ENCODE assay signal across 7 cellular contexts in the genomic region with DNA sequence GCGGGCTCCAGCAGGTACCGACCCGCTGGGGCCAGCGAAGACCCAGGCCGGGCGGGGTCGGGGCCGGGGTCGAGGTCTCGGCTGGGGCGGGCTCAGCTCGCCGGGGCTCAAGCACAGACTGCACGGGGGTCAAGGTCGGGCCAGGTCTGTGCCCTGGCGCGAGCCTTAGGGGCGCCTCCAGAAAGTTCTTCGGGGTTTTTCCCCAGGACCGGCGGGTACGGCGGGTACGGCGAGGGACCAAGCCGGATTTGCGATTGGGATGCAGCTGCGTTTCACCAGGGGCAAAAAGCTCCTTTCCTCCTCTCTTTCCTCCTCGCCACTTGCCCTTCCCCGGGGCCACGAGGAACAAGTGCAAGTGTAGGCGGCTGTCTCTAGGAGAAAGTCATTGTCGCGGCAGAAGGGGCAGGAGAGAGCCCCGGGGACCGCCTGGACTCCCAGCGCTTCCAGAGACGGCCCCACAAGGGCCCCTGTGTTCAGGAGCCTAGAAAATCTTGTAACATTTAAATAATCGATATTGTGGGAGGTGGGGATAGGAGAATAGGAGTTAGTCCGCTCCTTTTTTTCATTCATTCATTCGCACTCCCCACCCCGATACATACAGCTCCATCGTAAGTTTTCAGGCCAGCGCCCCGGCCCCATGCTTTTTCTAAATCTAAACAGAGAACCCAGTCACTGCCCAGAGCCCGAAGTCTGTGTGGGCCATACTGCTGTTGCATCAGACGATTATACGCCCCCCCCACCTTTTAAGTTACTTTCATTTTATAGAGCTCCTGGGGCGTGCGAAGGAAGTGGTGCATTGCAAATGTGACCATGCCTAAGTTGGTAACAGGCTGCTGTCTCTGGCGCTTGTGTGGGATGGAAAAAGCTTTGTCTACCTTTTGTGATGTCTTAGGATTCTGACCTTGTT. TPM values are rescaled to one million over a fixed set of nuclear protein-coding genes. Genes with fewer than 3 reads are reported as not detected.
DNase-seq lines count a peak whose midpoint lies in the region; ATAC-seq, FAIRE-seq and TF ChIP-seq lines count a peak whose summit lies in the region.

No MANE protein-coding gene starts in this region.

- WGBS in mammary epithelial cell (ENCODE audit: low coverage, missing lambda C conversion rate) = 3% methylated on average over 15 of the region's 51 CpGs

- dilution Hi-C loops in mammary epithelial cell (cut with HindIII; ENCODE audit: low sequenced_read_pairs) = loop anchor here (25.0 kb wide), 1 partner anchor 162 kb away; no protein-coding TSS in a partner anchor

- TF ChIP-seq CTCF in mammary epithelial cell (conservative IDR thresholded peaks at IDR 0.05 in 1 of 2, IDR thresholded peaks at IDR 0.05 in 1 of 2; ENCODE audit: extremely low read depth in 1 of 2, insufficient read depth in 1 of 2, low read depth in 1 of 2, low read length in 2 of 2) = no peak

- peak; percentile 37 for ATAC-seq in HG02852 (IDR thresholded peaks at IDR 0.05; ENCODE audit: unreplicated experiment)
- peak; percentile 50 for ATAC-seq in left lobe of liver

- in situ Hi-C loops in mammary epithelial cell (cut with MboI; ENCODE audit: low sequenced_read_pairs in 2 of 2) = loop anchor here in 1 of 2 donors (10.0 kb wide), 2 partner anchors 54 to 66 kb away; no protein-coding TSS in a partner anchor

- H3K27ac ChIP-seq in mammary epithelial cell (ENCODE audit: insufficient read depth, low read depth, low read length) = peak overlapping the region; percentile 98

- H3K36me3 ChIP-seq in mammary epithelial cell (ENCODE audit: insufficient read depth, low read length) = peaks cover 13% of the 10 kb centered on the region

- peak overlapping the region; percentile 87 for H3K4me2 ChIP-seq in mammary epithelial cell (ENCODE audit: insufficient read depth, low read depth, low read length)

- peak overlapping the region; percentile 99 for H3K9ac ChIP-seq in mammary epithelial cell (ENCODE audit: insufficient read depth, low read length)

- H3K9me3 ChIP-seq in mammary epithelial cell (replicated peaks; ENCODE audit: insufficient read depth, low read length) = no peaks in the 10 kb centered on the region

- peaks cover 32% of the 10 kb centered on the region for H3K4me1 ChIP-seq in mammary epithelial cell (ENCODE audit: insufficient read depth, low read length)

- H3K27me3 ChIP-seq in mammary epithelial cell (ENCODE audit: insufficient read depth, low read length) = no peaks in the 10 kb centered on the region

- peaks cover 51% of the 10 kb centered on the region for H3K79me2 ChIP-seq in mammary epithelial cell (ENCODE audit: insufficient read depth, low read length)

- DNase-seq in GM18507 (ENCODE audit: extremely low spot score, insufficient read length, low read depth) (no peak), NCI-H1694 (lab: John Stamatoyannopoulos, UW) (peak; percentile 43), UCSD-AML1 (lab: John Stamatoyannopoulos, UW; ENCODE audit: unreplicated experiment) (peak; percentile 66), mammary epithelial cell (peak; percentile 73), left lobe of liver (ENCODE audit: low spot score) (no peak)
- peak in 2 of 3 donors; percentile 34 to 38 for DNase-seq in stimulated activated CD4-positive, alpha-beta T cell treated with anti-CD3 and anti-CD28 coated beads, TNF-alpha, amount 100 ng/mL, for 1 hour (ENCODE audit: low read depth in 3 of 3, low spot score in 1 of 3)

- no peak overlapping the region for H2AFZ ChIP-seq in mammary epithelial cell (ENCODE audit: low read depth, low read length)

- peak overlapping the region; percentile 79 to 99 (median 83) for H3K4me3 ChIP-seq in mammary epithelial cell (replicated peaks in 1 of 3; ENCODE audit: insufficient read depth in 1 of 3, low read depth in 2 of 3, low read length in 3 of 3)

- intact Hi-C loops in mammary epithelial cell (cut with micrococcal nuclease) = loop anchor here (1.0 to 10.0 kb wide), 4 partner anchors 53 to 154 kb away; no protein-coding TSS in a partner anchor

- CTCF ChIA-PET in mammary epithelial cell (lab: Charles Lee; ENCODE audit: low non-redundant PET) = interaction anchor here (0.6 to 0.7 kb wide), 4 partner anchors 77 to 514 kb away, joined by 3 to 5 read pairs (median 4); no protein-coding TSS in a partner anchor

- peak; percentile 94 for FAIRE-seq in GM18507 (lab: Jason Lieb, UNC)

- BruUV-seq in mammary epithelial cell (replicated peaks; lab: Mats Ljungman, UMichigan) = TSS peak; percentile 38

- H4K20me1 ChIP-seq in mammary epithelial cell (ENCODE audit: insufficient read depth, low read length) = no peaks in the 10 kb centered on the region

RNA-seq across cellular contexts. Expression of gene PMAIP1, which starts 0.7 kb away (rescaled TPM):
- 10 to 100 TPM; 17.8 to 34.3 TPM for total RNA-seq in mammary epithelial cell
- polyA plus RNA-seq in mammary epithelial cell = 14.4 TPM
- polyA minus RNA-seq in mammary epithelial cell = 4.2 TPM
- total RNA-seq in left lobe of liver = 0.28 TPM

Comparison
In these comparisons a context has a peak if more than half of its experiments do, and no peak if none do; other contexts are left out.
1. DNase-seq: peak in NCI-H1694 (single experiment), UCSD-AML1 (single experiment), mammary epithelial cell (single experiment) and stimulated activated CD4-positive, alpha-beta T cell treated with anti-CD3 and anti-CD28 coated beads, TNF-alpha, amount 100 ng/mL, for 1 hour (2 of 3); none in GM18507 (single experiment) and left lobe of liver (single experiment).
2. RNA of gene PMAIP1, which starts 0.7 kb away (total RNA-seq): 17.8 to 34.3 TPM in mammary epithelial cell; 0.28 TPM in left lobe of liver (single experiment); every median in the first group is over 10 times any median in the second.